24 cellular contexts compared by ENCODE assay signal in the genomic region with DNA sequence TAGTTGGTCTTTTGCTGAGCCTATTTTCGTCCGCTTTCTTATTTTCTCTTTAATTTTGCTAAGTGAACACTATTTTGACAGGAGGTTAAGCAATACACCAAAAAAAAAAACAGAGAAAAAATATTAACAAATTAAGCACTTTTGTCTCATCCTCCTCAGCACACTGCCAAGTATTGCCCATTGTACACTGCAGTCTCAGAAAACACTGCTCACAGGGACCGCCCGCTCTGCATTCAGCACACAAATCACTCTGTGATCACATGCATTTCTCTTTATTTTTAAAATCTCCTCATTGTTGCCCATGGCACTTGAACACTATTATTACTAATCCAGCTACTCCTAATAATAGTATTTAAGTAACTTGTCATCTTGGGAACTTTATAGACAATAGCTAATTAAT.
"Had no signal": no experiment of that assay in that cellular context is flagged by ENCODE, and none has a peak within 500 bp of the region (broad histone marks: within the 10 kb centered on the region; RNA-seq: fewer than 3 reads in every experiment).

No MANE protein-coding gene starts in this region.

- DNase-seq: activated CD4-positive, alpha-beta memory T cell treated with anti-CD3 and anti-CD28 coated beads for 36 hours; activated CD4-positive, alpha-beta T cell treated with anti-CD3 and anti-CD28 coated beads for 48 hours; activated CD8-positive, alpha-beta memory T cell treated with anti-CD3 and anti-CD28 coated beads, Interleukin-2, amount 50 U/mL, for 4 hours; activated gamma-delta T cell; activated naive CD4-positive, alpha-beta T cell treated with anti-CD3 and anti-CD28 coated beads, Interleukin-2, amount 10 ng/mL, durations not matched to agents 7 days and 5 days; activated naive CD8-positive, alpha-beta T cell treated with anti-CD3 and anti-CD28 coated beads, Interleukin-2, amount 10 ng/mL, durations not matched to agents 7 days and 5 days; activated T-cell treated with anti-CD3 and anti-CD28 coated beads, Interleukin-2, amount 50 U/mL, for 1 hour; brain microvascular endothelial cell; effector memory CD8-positive, alpha-beta T cell; erythroblast; left lung; pancreas; psoas muscle; stimulated activated CD4-positive, alpha-beta T cell treated with anti-CD3 and anti-CD28 coated beads, Interleukin-15, amount 100 ng/mL, for 24 hours; stimulated activated CD4-positive, alpha-beta T cell treated with anti-CD3 and anti-CD28 coated beads, Interleukin-2, amount 100 ng/mL, for 24 hours; stimulated activated naive CD4-positive, alpha-beta T cell treated with Interleukin-2 at 50 U/mL for 16 hours; T-helper 9 cell; uterus; WERI-Rb-1 had no signal

- H3K4me3 ChIP-seq: ascending aorta, coronary artery, left lung, lung, pancreas, psoas muscle, right atrium auricular region, uterus had no signal

- H3K27me3 ChIP-seq: ascending aorta, brain microvascular endothelial cell, left lung, pancreas, right atrium auricular region, uterus had no signal

- H3K4me1 ChIP-seq: ascending aorta, pancreas, uterus had no signal

- H3K9me3 ChIP-seq: ascending aorta, left lung, pancreas, psoas muscle, right atrium auricular region, uterus had no signal

- H3K36me3 ChIP-seq: ascending aorta, brain microvascular endothelial cell, left lung, pancreas, right atrium auricular region, uterus, WERI-Rb-1 had no signal

- H3K27ac ChIP-seq: ascending aorta, brain microvascular endothelial cell, coronary artery, left lung, pancreas, psoas muscle, right atrium auricular region, uterus, WERI-Rb-1 had no signal

- ATAC-seq: activated CD4-positive, CD25-positive, alpha-beta regulatory T cell treated with anti-CD3 and anti-CD28 coated beads, Interleukin-2, amount 50 U/mL, for 24 hours; effector memory CD8-positive, alpha-beta T cell; left lung; pancreas; psoas muscle had no signal
